9 cellular contexts compared by ENCODE assay signal in the genomic region with DNA sequence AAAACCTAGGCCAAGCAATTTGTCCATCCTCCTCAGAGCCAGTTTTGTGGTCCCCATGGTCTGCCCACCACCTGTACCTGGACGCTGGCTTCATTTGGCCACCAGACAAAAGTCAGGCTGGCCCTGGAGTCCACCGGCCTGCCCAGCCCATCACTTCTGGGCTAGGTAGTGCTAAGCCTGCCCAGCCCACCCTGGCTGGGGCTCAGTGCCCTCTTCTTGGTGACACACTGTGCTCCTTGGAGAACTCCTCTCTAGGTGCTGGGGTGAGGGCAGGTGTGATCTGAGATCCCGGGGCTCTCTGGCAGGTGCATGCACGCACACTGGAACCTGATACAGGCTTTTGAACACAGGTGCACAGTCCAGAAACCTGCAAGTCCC. TPM values are rescaled to one million over a fixed set of nuclear protein-coding genes. Genes with fewer than 3 reads are reported as not detected.
DNase-seq lines count a peak whose midpoint lies in the region; ATAC-seq and TF ChIP-seq lines count a peak whose summit lies in the region.
"Had no signal": no experiment of that assay in that cellular context is flagged by ENCODE, and none has a peak within 500 bp of the region (broad histone marks: within the 10 kb centered on the region; RNA-seq: fewer than 3 reads in every experiment).

No MANE protein-coding gene starts in this region.

- H3K4me3 Mint-ChIP-seq in GM23338 (peak overlapping the region; percentile 85), brain (peak overlapping the region; percentile 71 to 84 (median 82))

- DNase-seq in AG04449 (ENCODE audit: low read depth, low spot score) (no peak), GM23338 (ENCODE audit: low spot score) (no peak), mucosa of descending colon (no peak), kidney tubule cell (ENCODE audit: low spot score) (no peak), H7 (no peak), middle frontal gyrus (ENCODE audit: extremely low spot score, low spot score) (no peak)

- POLR2A ChIA-PET in AG04449 (lab: Yijun Ruan, JAX), result no interaction called here

- peaks cover 5% of the 10 kb centered on the region; the same call in 1 of the 2 replicates for H3K4me1 ChIP-seq in GM23338 (ENCODE audit: insufficient read depth)
- H3K4me1 ChIP-seq in mucosa of descending colon (ENCODE audit: low read depth), result peaks cover 12% of the 10 kb centered on the region

- no peaks in the 10 kb centered on the region for H3K9me2 ChIP-seq in GM23338 (ENCODE audit: insufficient read depth)

- ATAC-seq in GM23338 (no peak), mucosa of descending colon (peak; percentile 5), HG02981 (IDR thresholded peaks at IDR 0.05; ENCODE audit: unreplicated experiment) (no peak)

- H3K27ac Mint-ChIP-seq in GM23338, result no peak overlapping the region
- H3K27ac Mint-ChIP-seq in brain, result no peak overlapping the region

- no peaks in the 10 kb centered on the region for H3K9me3 ChIP-seq in mucosa of descending colon

- H3F3A ChIP-seq in GM23338 (replicated peaks; ENCODE audit: low read depth), result peaks cover 5% of the 10 kb centered on the region; the same call in 1 of the 2 replicates

- no peak for TF ChIP-seq CTCF in AG04449 (IDR thresholded peaks at IDR 0.05; ENCODE audit: insufficient read depth, low read length, missing control alignments)
- no peak for TF ChIP-seq CTCF in GM23338 (conservative IDR thresholded peaks at IDR 0.05; ENCODE audit: low read depth in 2 of 2)
- no peak for TF ChIP-seq CTCF in brain (conservative IDR thresholded peaks at IDR 0.05)
- TF ChIP-seq CTCF in mucosa of descending colon (IDR thresholded peaks at IDR 0.05), result no peak

- no peaks in the 10 kb centered on the region for H3K79me2 ChIP-seq in GM23338 (replicated peaks; ENCODE audit: insufficient read depth)

- H3K36me3 ChIP-seq in GM23338 (ENCODE audit: insufficient read depth) (no peaks in the 10 kb centered on the region), mucosa of descending colon (ENCODE audit: low read depth) (no peaks in the 10 kb centered on the region), H7 (replicated peaks; ENCODE audit: control insufficient read depth, insufficient read depth, low read length) (no peaks in the 10 kb centered on the region)

- peaks cover 32% of the 10 kb centered on the region; the same call in 1 of the 2 replicates for H3K27me3 ChIP-seq in GM23338 (ENCODE audit: insufficient read depth)
- peaks cover 9% of the 10 kb centered on the region for H3K27me3 ChIP-seq in H7 (ENCODE audit: control insufficient read depth, insufficient read depth, low read length)

- H3K36me3 Mint-ChIP-seq in GM23338 (ENCODE audit: low read depth) (peaks cover under 1% of the 10 kb centered on the region; the same call in 1 of the 3 replicates), brain (peaks cover 6% of the 10 kb centered on the region)

- H3K27ac ChIP-seq in GM23338 (ENCODE audit: low read depth), result no peak overlapping the region
- H3K27ac ChIP-seq: SK-N-MC had no signal

- no peak overlapping the region for H2AFZ ChIP-seq in GM23338

- H3K4me3 ChIP-seq in AG04449 (ENCODE audit: low read depth, low read length) (peak overlapping the region; percentile 61; the same call in 1 of the 2 replicates), GM23338 (peak overlapping the region; percentile 61; the same call in 1 of the 2 replicates), mucosa of descending colon (no peak overlapping the region), H7 (ENCODE audit: insufficient read depth, low read depth, low read length) (no peak overlapping the region)
- H3K4me3 ChIP-seq: SK-N-MC had no signal

- peaks cover 16% of the 10 kb centered on the region for H3K27me3 Mint-ChIP-seq in GM23338 (ENCODE audit: insufficient read depth, low read depth, poor library complexity)
- peaks cover 20% of the 10 kb centered on the region for H3K27me3 Mint-ChIP-seq in brain

- no peaks in the 10 kb centered on the region for H4K20me1 ChIP-seq in GM23338 (replicated peaks; ENCODE audit: insufficient read depth)

- CTCF ChIA-PET in AG04449 (lab: Yijun Ruan, JAX), result interaction anchor here (2.5 to 9.8 kb wide), 2 partner anchors 14 to 15 kb away, joined by 10 to 110 read pairs; a partner anchor contains a TSS

- H3K9me3 Mint-ChIP-seq in GM23338 (no peaks in the 10 kb centered on the region), brain (peaks cover 0 to 2% (median 0%) of the 10 kb centered on the region in 5 experiments)

- H3K4me1 Mint-ChIP-seq in GM23338 (peaks cover 6% of the 10 kb centered on the region), brain (peaks cover 12% of the 10 kb centered on the region)

- intact Hi-C loops in mucosa of descending colon (cut with DNase I, micrococcal nuclease), result no loop called here

- H3K4me2 ChIP-seq in GM23338, result peak overlapping the region; percentile 91

TF ChIP-seq in GM23338, 12 proteins besides CTCF, POLR2A, EP300 and RAD21 (continues in another document):
- TF ChIP-seq EZH2phosphoT487 (IDR thresholded peaks at IDR 0.05; ENCODE audit: unreplicated experiment) (no peak), CREB1 (CRISPR knock-in tag; IDR thresholded peaks at IDR 0.05; ENCODE audit: low read depth) (no peak), STAT1 (IDR thresholded peaks at IDR 0.05; ENCODE audit: unreplicated experiment) (no peak), JUNB (IDR thresholded peaks at IDR 0.05; ENCODE audit: unreplicated experiment) (no peak), POLR2AphosphoS5 (IDR thresholded peaks at IDR 0.05; ENCODE audit: low read depth) (no peak)
- TF ChIP-seq, protein P1, sequence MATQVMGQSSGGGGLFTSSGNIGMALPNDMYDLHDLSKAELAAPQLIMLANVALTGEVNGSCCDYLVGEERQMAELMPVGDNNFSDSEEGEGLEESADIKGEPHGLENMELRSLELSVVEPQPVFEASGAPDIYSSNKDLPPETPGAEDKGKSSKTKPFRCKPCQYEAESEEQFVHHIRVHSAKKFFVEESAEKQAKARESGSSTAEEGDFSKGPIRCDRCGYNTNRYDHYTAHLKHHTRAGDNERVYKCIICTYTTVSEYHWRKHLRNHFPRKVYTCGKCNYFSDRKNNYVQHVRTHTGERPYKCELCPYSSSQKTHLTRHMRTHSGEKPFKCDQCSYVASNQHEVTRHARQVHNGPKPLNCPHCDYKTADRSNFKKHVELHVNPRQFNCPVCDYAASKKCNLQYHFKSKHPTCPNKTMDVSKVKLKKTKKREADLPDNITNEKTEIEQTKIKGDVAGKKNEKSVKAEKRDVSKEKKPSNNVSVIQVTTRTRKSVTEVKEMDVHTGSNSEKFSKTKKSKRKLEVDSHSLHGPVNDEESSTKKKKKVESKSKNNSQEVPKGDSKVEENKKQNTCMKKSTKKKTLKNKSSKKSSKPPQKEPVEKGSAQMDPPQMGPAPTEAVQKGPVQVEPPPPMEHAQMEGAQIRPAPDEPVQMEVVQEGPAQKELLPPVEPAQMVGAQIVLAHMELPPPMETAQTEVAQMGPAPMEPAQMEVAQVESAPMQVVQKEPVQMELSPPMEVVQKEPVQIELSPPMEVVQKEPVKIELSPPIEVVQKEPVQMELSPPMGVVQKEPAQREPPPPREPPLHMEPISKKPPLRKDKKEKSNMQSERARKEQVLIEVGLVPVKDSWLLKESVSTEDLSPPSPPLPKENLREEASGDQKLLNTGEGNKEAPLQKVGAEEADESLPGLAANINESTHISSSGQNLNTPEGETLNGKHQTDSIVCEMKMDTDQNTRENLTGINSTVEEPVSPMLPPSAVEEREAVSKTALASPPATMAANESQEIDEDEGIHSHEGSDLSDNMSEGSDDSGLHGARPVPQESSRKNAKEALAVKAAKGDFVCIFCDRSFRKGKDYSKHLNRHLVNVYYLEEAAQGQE (IDR thresholded peaks at IDR 0.05; ENCODE audit: unreplicated experiment), result no peak
- TF ChIP-seq, protein P2, sequence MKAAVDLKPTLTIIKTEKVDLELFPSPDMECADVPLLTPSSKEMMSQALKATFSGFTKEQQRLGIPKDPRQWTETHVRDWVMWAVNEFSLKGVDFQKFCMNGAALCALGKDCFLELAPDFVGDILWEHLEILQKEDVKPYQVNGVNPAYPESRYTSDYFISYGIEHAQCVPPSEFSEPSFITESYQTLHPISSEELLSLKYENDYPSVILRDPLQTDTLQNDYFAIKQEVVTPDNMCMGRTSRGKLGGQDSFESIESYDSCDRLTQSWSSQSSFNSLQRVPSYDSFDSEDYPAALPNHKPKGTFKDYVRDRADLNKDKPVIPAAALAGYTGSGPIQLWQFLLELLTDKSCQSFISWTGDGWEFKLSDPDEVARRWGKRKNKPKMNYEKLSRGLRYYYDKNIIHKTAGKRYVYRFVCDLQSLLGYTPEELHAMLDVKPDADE (IDR thresholded peaks at IDR 0.05), result no peak

RNA-seq across cellular contexts. Expression of a gene that starts 1.1 kb away (rescaled TPM):
- 3.1 and 3.2 TPM in 2 replicates for total RNA-seq in GM23338 (2014; rRNA removed; shearing (Covaris generic))
- polyA plus RNA-seq in GM23338 (2016; fragmentation: Nextera tagmentation; extraction: Ambion mirVana) (1.7 and 3.6 TPM in 2 replicates), brain (ENCODE audit: insufficient read depth, low read depth, low replicate concordance) (3.9 TPM)
- 10 to 100 TPM; 21.0 to 23.0 (median 22.7) TPM for total RNA-seq in mucosa of descending colon
- total RNA-seq in H7 (2014; rRNA removed; shearing (Covaris generic)), result 4.0 and 5.1 TPM in 2 replicates

RNA-seq across cellular contexts. Expression of a gene that starts 15.0 kb away (rescaled TPM):
- total RNA-seq in GM23338 (2014; rRNA removed; shearing (Covaris generic)), result 14.1 and 19.5 TPM in 2 replicates
- polyA plus RNA-seq in GM23338 (2016; fragmentation: Nextera tagmentation; extraction: Ambion mirVana) (5.2 and 5.4 TPM in 2 replicates), brain (ENCODE audit: insufficient read depth, low read depth, low replicate concordance) (6.2 TPM)
- 10 to 100 TPM; 15.3 to 19.7 (median 15.8) TPM for total RNA-seq in mucosa of descending colon
- total RNA-seq in H7 (2014; rRNA removed; shearing (Covaris generic)), result 25.3 and 32.6 TPM in 2 replicates

RNA-seq across cellular contexts. Expression of a gene that starts 38.8 kb away (rescaled TPM):
- total RNA-seq in GM23338 (2014; rRNA removed; shearing (Covaris generic)), result 71.5 and 84.8 TPM in 2 replicates
- 58.1 and 68.1 TPM in 2 replicates for polyA plus RNA-seq in GM23338 (2016; fragmentation: Nextera tagmentation; extraction: Ambion mirVana)
- polyA plus RNA-seq in brain (ENCODE audit: insufficient read depth, low read depth, low replicate concordance), result 28.8 TPM
- total RNA-seq in mucosa of descending colon, result 100 to 1,000 TPM in 1 of 3 donors, 10 to 100 TPM in 2; 77.5 to 102 (median 78.1) TPM
- total RNA-seq in H7 (2014; rRNA removed; shearing (Covaris generic)), result 78.0 and 84.1 TPM in 2 replicates

Comparison
In these comparisons a context has a peak if more than half of its experiments do, and no peak if none do; other contexts are left out.
1. H3K4me3 ChIP-seq: peak in AG04449 (single experiment) and GM23338 (single experiment); none in mucosa of descending colon (single experiment) and H7 (single experiment).